ENCODE assay signal across 1 cellular context in genomic region chr2:26008851-26009566, GRCh38.
TF ChIP-seq lines count a peak whose summit lies in the region.

No MANE protein-coding gene starts in this region.

TF ChIP-seq in GM12878, 131 proteins besides CTCF, POLR2A, EP300 and RAD21 (continued from another document):
- no peak for TF ChIP-seq ATF2 (IDR thresholded peaks at IDR 0.05; ENCODE audit: low read length)
- TF ChIP-seq USF1 (IDR thresholded peaks at IDR 0.05; ENCODE audit: borderline replicate concordance, extremely low read length, insufficient read depth, low read depth, low read length) = no peak
- TF ChIP-seq ZZZ3 (IDR thresholded peaks at IDR 0.05; ENCODE audit: control insufficient read depth, insufficient read length, low read depth) = no peak
TF ChIP-seq in GM12878: peak in this region for 0.
